8 cellular contexts compared by ENCODE assay signal in genomic region chr1:154863702-154864174, GRCh38. TPM values are rescaled to one million over a fixed set of nuclear protein-coding genes. Genes with fewer than 3 reads are reported as not detected.
A peak's percentile ranks its signal among the peaks of the same experiment; 100 is the strongest.
DNase-seq lines count a peak whose midpoint lies in the region; TF ChIP-seq lines count a peak whose summit lies in the region.

No MANE protein-coding gene starts in this region.

- H3K9me3 ChIP-seq in sigmoid colon = no peaks in the 10 kb centered on the region

- TF ChIP-seq POLR2A in sigmoid colon (IDR thresholded peaks at IDR 0.05) = no peak

- DNase-seq in A172 (ENCODE audit: low spot score) (peak; percentile 90), HuH-7 (ENCODE audit: low spot score) (peak; percentile 88), SKM-1 treated with dmso at 0.1 percent for 144 hours (lab: John Stamatoyannopoulos, UW; ENCODE audit: unreplicated experiment) (peak; percentile 90), epidermal melanocyte (ENCODE audit: insufficient read length, low spot score) (peak; percentile 63), sigmoid colon (no peak), hippocampal formation (lab: John Stamatoyannopoulos, UW) (no peak), GF-D8 (lab: John Stamatoyannopoulos, UW) (no peak)

- TF ChIP-seq CTCF in GM12874 (IDR thresholded peaks at IDR 0.05; ENCODE audit: insufficient read depth, low read depth, low read length) (peak; percentile 86), sigmoid colon (IDR thresholded peaks at IDR 0.05) (peak in 1 of 4 experiments; percentile 35)

- 64 to 73% methylated on average over 13 of the region's 13 CpGs for WGBS in sigmoid colon, 2 donors

- no peaks in the 10 kb centered on the region for H3K36me3 ChIP-seq in sigmoid colon

- peak overlapping the region in 3 of 4 donors; percentile 6 to 62 (median 6) for H3K27ac ChIP-seq in sigmoid colon

- H3K4me1 ChIP-seq in sigmoid colon = peaks cover 0 to 21% (median 10%) of the 10 kb centered on the region in 4 donors

- TF ChIP-seq EP300 in sigmoid colon (IDR thresholded peaks at IDR 0.05) = no peak

- intact Hi-C loops in sigmoid colon (cut with DNase I) = no loop called here

- peaks cover 0 to 14% (median 9%) of the 10 kb centered on the region in 3 donors for H3K27me3 ChIP-seq in sigmoid colon

- H3K4me3 ChIP-seq in sigmoid colon = peak overlapping the region in 2 of 4 donors; percentile 50

RNA-seq across cellular contexts. Expression of gene KCNN3, which starts 6.3 kb away (rescaled TPM):
- 0.10 and 0.36 TPM in 2 replicates for total RNA-seq in A172 (2014; rRNA removed; shearing (Covaris generic))
- 10 to 100 TPM in 3 of 4 donors, 1 to 10 TPM in 1; 9.4 to 27.7 (median 17.7) TPM for total RNA-seq in sigmoid colon
- polyA plus RNA-seq in sigmoid colon = 1 to 10 TPM in 1 of 3 donors, under 1 TPM in 2; 0.23 to 1.5 (median 0.60) TPM

Comparison
In these comparisons a context has a peak if more than half of its experiments do, and no peak if none do; other contexts are left out.
1. DNase-seq: peak in A172 (single experiment), HuH-7 (single experiment), SKM-1 treated with dmso at 0.1 percent for 144 hours (single experiment) and epidermal melanocyte (single experiment); none in sigmoid colon (single experiment), hippocampal formation (0 of 2) and GF-D8 (single experiment).